ENCODE assay signal across 29 cellular contexts in genomic region chr13:47611664-47612288, GRCh38.
A peak's percentile ranks its signal among the peaks of the same experiment; 100 is the strongest.
DNase-seq lines count a peak whose midpoint lies in the region; TF ChIP-seq lines count a peak whose summit lies in the region.
"Had no signal": no experiment of that assay in that cellular context is flagged by ENCODE, and none has a peak within 500 bp of the region (broad histone marks: within the 10 kb centered on the region; RNA-seq: fewer than 3 reads in every experiment).

No MANE protein-coding gene starts in this region.

- TF ChIP-seq CTCF in AG04450 (IDR thresholded peaks at IDR 0.05; ENCODE audit: low read depth, low read length): 0 out of 2 replicates have a peak, but pooled peaks have one; percentile 16
- no peak for TF ChIP-seq CTCF in astrocyte of the spinal cord (IDR thresholded peaks at IDR 0.05; ENCODE audit: low read depth, low read length)
- TF ChIP-seq CTCF in kidney epithelial cell (IDR thresholded peaks at IDR 0.05; ENCODE audit: insufficient read depth, low read length, poor library complexity, severe bottlenecking): no peak
- no peak for TF ChIP-seq CTCF in right atrium auricular region (IDR thresholded peaks at IDR 0.05)

- in situ Hi-C loops in astrocyte of the spinal cord (cut with HindIII; ENCODE audit: low sequenced_read_pairs): no loop called here

- H3K27ac ChIP-seq in AG04450 (ENCODE audit: low read depth, low read length): no peak overlapping the region
- H3K27ac ChIP-seq in right atrium auricular region: no peak overlapping the region
- H3K27ac ChIP-seq: adrenal gland, epithelial cell of prostate, heart left ventricle, prostate gland, SK-N-MC, upper lobe of left lung had no signal

- CTCF ChIA-PET in AG04450 (lab: Charles Lee): interaction anchor here (1.5 kb wide), 1 partner anchor 717 kb away, joined by 4 read pairs; no protein-coding TSS in a partner anchor

- no peak overlapping the region for H3K4me3 ChIP-seq in AG04450 (ENCODE audit: low read depth, low read length)
- H3K4me3 ChIP-seq in astrocyte of the spinal cord (ENCODE audit: low read depth, low read length): no peak overlapping the region
- no peak overlapping the region for H3K4me3 ChIP-seq in kidney epithelial cell (ENCODE audit: low read depth, low read length)
- H3K4me3 ChIP-seq in right atrium auricular region: no peak overlapping the region
- H3K4me3 ChIP-seq: adrenal gland, heart left ventricle, K562, prostate gland, SK-N-MC, upper lobe of left lung had no signal

- H3K36me3 ChIP-seq in kidney epithelial cell (ENCODE audit: control insufficient read depth, insufficient read depth, low read length) (no peaks in the 10 kb centered on the region), right atrium auricular region (no peaks in the 10 kb centered on the region)
- H3K36me3 ChIP-seq: adrenal gland, heart left ventricle, prostate gland, upper lobe of left lung had no signal

- H3K27me3 ChIP-seq in AG04450 (ENCODE audit: control insufficient read depth, insufficient read depth, low read length) (peaks cover 11% of the 10 kb centered on the region), kidney epithelial cell (ENCODE audit: control insufficient read depth, insufficient read depth, low read length) (no peaks in the 10 kb centered on the region), right atrium auricular region (no peaks in the 10 kb centered on the region)
- H3K27me3 ChIP-seq: adrenal gland, heart left ventricle, upper lobe of left lung had no signal

- H3K9me3 ChIP-seq in AG04450 (ENCODE audit: control insufficient read depth, insufficient read depth, low read length) (no peaks in the 10 kb centered on the region), right atrium auricular region (no peaks in the 10 kb centered on the region)
- H3K9me3 ChIP-seq: adrenal gland, prostate gland, upper lobe of left lung had no signal

- POLR2A ChIA-PET in AG04450 (lab: Yijun Ruan, JAX): no interaction called here

- H3K4me1 ChIP-seq in right atrium auricular region: no peaks in the 10 kb centered on the region
- H3K4me1 ChIP-seq: adrenal gland, heart left ventricle, prostate gland, upper lobe of left lung had no signal

- DNase-seq in AG04450 (ENCODE audit: low read depth, low spot score): peak; percentile 4
- DNase-seq in HT1080 (ENCODE audit: low read depth): peak; percentile 85
- DNase-seq in astrocyte of the spinal cord (ENCODE audit: low read depth, low spot score): peak; percentile 83
- peak; percentile 23 for DNase-seq in kidney epithelial cell (ENCODE audit: low read depth)
- no peak for DNase-seq in globus pallidus (ENCODE audit: low spot score)
- no peak for DNase-seq in T-helper 9 cell
- no peak for DNase-seq in inferior parietal cortex (ENCODE audit: extremely low spot score)
- no peak for DNase-seq in right atrium auricular region (ENCODE audit: low spot score)
- DNase-seq: activated CD4-positive, alpha-beta T cell treated with anti-CD3 and anti-CD28 coated beads for 1 hour; activated CD8-positive, alpha-beta T cell treated with anti-CD3 and anti-CD28 coated beads for 36 hours; activated naive CD4-positive, alpha-beta T cell treated with anti-CD3 and anti-CD28 coated beads, Interleukin-2, amount 10 ng/mL, durations not matched to agents 7 days and 5 days; adrenal gland; Calu3; DMS79 treated with DMSO at 0.1 percent for 48 hours; heart left ventricle; naive thymus-derived CD8-positive, alpha-beta T cell; NCI-H1105; NCI-H187; NCI-H2171; NCI-H510A treated with DMSO at 0.1 percent for 48 hours; nucleus accumbens; OCI-M1; stimulated activated naive B cell treated with anti-CD40 and anti-IgM and Interleukin-4, amounts not matched to agents 10 μg/mL and 1 μg/mL and 100 μg/mL, for 72 hours; substantia nigra; upper lobe of left lung had no signal

Comparison
In these comparisons a context has a peak if more than half of its experiments do, and no peak if none do; other contexts are left out.
1. DNase-seq: peak in AG04450 (single experiment), HT1080 (single experiment), astrocyte of the spinal cord (single experiment) and kidney epithelial cell (single experiment); none in globus pallidus (single experiment), T-helper 9 cell (single experiment), inferior parietal cortex (single experiment) and right atrium auricular region (single experiment).